Comparison of ENCODE assay signal across 23 cellular contexts in genomic region chr7:132906193-132906829, GRCh38.
A peak's percentile ranks its signal among the peaks of the same experiment; 100 is the strongest.
DNase-seq lines count a peak whose midpoint lies in the region; ATAC-seq and TF ChIP-seq lines count a peak whose summit lies in the region.
"Had no signal": no experiment of that assay in that cellular context is flagged by ENCODE, and none has a peak within 500 bp of the region (broad histone marks: within the 10 kb centered on the region; RNA-seq: fewer than 3 reads in every experiment).

No MANE protein-coding gene starts in this region.

- peaks cover 6% of the 10 kb centered on the region for H3K4me1 Mint-ChIP-seq in activated CD8-positive, alpha-beta T cell treated with anti-CD3 and anti-CD28 coated beads for 36 hours (ENCODE audit: low read depth)
- H3K4me1 Mint-ChIP-seq in mesothelial cell of epicardium = peaks cover 8% of the 10 kb centered on the region

- no peak for TF ChIP-seq CTCF in GM13976 (IDR thresholded peaks at IDR 0.05; ENCODE audit: borderline replicate concordance, control extremely low read depth, extremely low read depth, insufficient read depth, missing control alignments)
- TF ChIP-seq CTCF in MM.1S (IDR thresholded peaks at IDR 0.05; ENCODE audit: low read length) = no peak
- TF ChIP-seq CTCF in activated CD8-positive, alpha-beta T cell treated with anti-CD3 and anti-CD28 coated beads for 36 hours (IDR thresholded peaks at IDR 0.05) = no peak
- no peak for TF ChIP-seq CTCF in mesothelial cell of epicardium (IDR thresholded peaks at IDR 0.05; ENCODE audit: unreplicated experiment)

- POLR2A ChIA-PET in activated CD8-positive, alpha-beta T cell treated with anti-CD3 and anti-CD28 coated beads for 36 hours (lab: Charles Lee) = no interaction called here

- H3K9me3 ChIP-seq in MM.1S (replicated peaks; ENCODE audit: insufficient read depth, low read length) = no peaks in the 10 kb centered on the region
- H3K9me3 ChIP-seq: psoas muscle, thoracic aorta, uterus had no signal

- peaks cover 7% of the 10 kb centered on the region; the same call in 1 of the 2 replicates for H3F3A ChIP-seq in MM.1S (ENCODE audit: insufficient read depth, low read length)

- no peak overlapping the region for H2AFZ ChIP-seq in MM.1S (ENCODE audit: low read length)

- H3K9ac ChIP-seq in MM.1S (ENCODE audit: low read length) = no peak overlapping the region

- intact Hi-C loops in activated CD8-positive, alpha-beta T cell treated with anti-CD3 and anti-CD28 coated beads for 36 hours (cut with micrococcal nuclease) = no loop called here

- H3K4me1 ChIP-seq in MM.1S (ENCODE audit: low read length) = peaks cover 14% of the 10 kb centered on the region
- H3K4me1 ChIP-seq: psoas muscle, uterus had no signal

- no peak overlapping the region for H3K4me3 ChIP-seq in MM.1S (ENCODE audit: low read length)
- H3K4me3 ChIP-seq: psoas muscle, thoracic aorta, uterus had no signal

- no peak overlapping the region for H3K4me3 Mint-ChIP-seq in activated CD8-positive, alpha-beta T cell treated with anti-CD3 and anti-CD28 coated beads for 36 hours
- H3K4me3 Mint-ChIP-seq in mesothelial cell of epicardium = no peak overlapping the region
- H3K4me3 Mint-ChIP-seq: CD4-positive, CD25-positive, alpha-beta regulatory T cell; IgD-negative memory B cell had no signal

- H3K9me2 ChIP-seq in MM.1S (replicated peaks; ENCODE audit: insufficient read depth, low read length) = no peaks in the 10 kb centered on the region

- in situ Hi-C loops in GM13976 (cut with MboI; ENCODE audit: low sequenced_read_pairs, unreplicated experiment) = no loop called here

- no peaks in the 10 kb centered on the region for H3K27me3 Mint-ChIP-seq in activated CD8-positive, alpha-beta T cell treated with anti-CD3 and anti-CD28 coated beads for 36 hours
- H3K27me3 Mint-ChIP-seq in mesothelial cell of epicardium (ENCODE audit: low read depth) = no peaks in the 10 kb centered on the region
- H3K27me3 Mint-ChIP-seq: CD4-positive, CD25-positive, alpha-beta regulatory T cell; IgD-negative memory B cell had no signal

- peak overlapping the region; percentile 3; the same call in 1 of the 2 replicates for H3K27ac ChIP-seq in MM.1S (ENCODE audit: low read length)
- H3K27ac ChIP-seq: psoas muscle, thoracic aorta, uterus had no signal

- peaks cover 13% of the 10 kb centered on the region; the same call in 1 of the 2 replicates for H3K79me2 ChIP-seq in MM.1S (ENCODE audit: low read length)

- CTCF ChIA-PET in activated CD8-positive, alpha-beta T cell treated with anti-CD3 and anti-CD28 coated beads for 36 hours (lab: Charles Lee) = no interaction called here

- H3K27ac Mint-ChIP-seq in activated CD8-positive, alpha-beta T cell treated with anti-CD3 and anti-CD28 coated beads for 36 hours = no peak overlapping the region
- no peak overlapping the region for H3K27ac Mint-ChIP-seq in mesothelial cell of epicardium
- H3K27ac Mint-ChIP-seq: CD4-positive, CD25-positive, alpha-beta regulatory T cell had no signal

- H3K4me2 ChIP-seq in MM.1S (ENCODE audit: low read depth, low read length) = peak overlapping the region; percentile 37; the same call in 1 of the 2 replicates

- H3K27me3 ChIP-seq in MM.1S (replicated peaks; ENCODE audit: insufficient read depth, low read length) = no peaks in the 10 kb centered on the region
- H3K27me3 ChIP-seq: uterus had no signal

- H3K36me3 Mint-ChIP-seq in activated CD8-positive, alpha-beta T cell treated with anti-CD3 and anti-CD28 coated beads for 36 hours (ENCODE audit: low read depth) = peaks cover 41% of the 10 kb centered on the region
- H3K36me3 Mint-ChIP-seq in mesothelial cell of epicardium = peaks cover 10% of the 10 kb centered on the region

- peak; percentile 25 for DNase-seq in GM13976 (ENCODE audit: low spot score)
- peak; percentile 68 for DNase-seq in MM.1S
- peak; percentile 6 for DNase-seq in medulla oblongata (ENCODE audit: extremely low spot score)
- no peak for DNase-seq in activated CD8-positive, alpha-beta T cell treated with anti-CD3 and anti-CD28 coated beads for 36 hours
- no peak for DNase-seq in germinal center (ENCODE audit: low spot score)
- DNase-seq in mesothelial cell of epicardium (ENCODE audit: low spot score in 2 of 2, unreplicated experiment in 2 of 2) = no peak
- DNase-seq: activated CD4-positive, alpha-beta T cell treated with anti-CD3 and anti-CD28 coated beads for 1 hour; activated gamma-delta T cell; CD4-positive, CD25-positive, alpha-beta regulatory T cell; hypothalamus; mesendoderm; NCI-H1092 treated with DMSO at 0.1 percent for 48 hours; NCI-H2081; NCI-H446; psoas muscle; Right ventricle myocardium superior; stimulated activated naive CD8-positive, alpha-beta T cell treated with anti-CD3 and anti-CD28 coated beads, Interleukin-15, Interleukin-2, amounts not matched to agents 100 U/mL and 50 U/mL, for 24 hours; T-helper 2 cell; uterus had no signal

- H3K36me3 ChIP-seq in MM.1S (replicated peaks; ENCODE audit: insufficient read depth, low read length) = no peaks in the 10 kb centered on the region
- H3K36me3 ChIP-seq: thoracic aorta, uterus had no signal

- no peaks in the 10 kb centered on the region for H4K20me1 ChIP-seq in MM.1S (ENCODE audit: insufficient read depth, low read length)

- H3K9me3 Mint-ChIP-seq in activated CD8-positive, alpha-beta T cell treated with anti-CD3 and anti-CD28 coated beads for 36 hours = no peaks in the 10 kb centered on the region
- no peaks in the 10 kb centered on the region for H3K9me3 Mint-ChIP-seq in mesothelial cell of epicardium
- H3K9me3 Mint-ChIP-seq: IgD-negative memory B cell had no signal

- ATAC-seq in GM18867 (IDR thresholded peaks at IDR 0.05; ENCODE audit: unreplicated experiment) = peak; percentile 60
- ATAC-seq in activated CD8-positive, alpha-beta T cell treated with anti-CD3 and anti-CD28 coated beads for 36 hours = no peak
- ATAC-seq: left lobe of liver; psoas muscle; stimulated activated naive CD8-positive, alpha-beta T cell treated with anti-CD3 and anti-CD28 coated beads, Interleukin-15, Interleukin-2, amounts not matched to agents 100 U/mL and 50 U/mL, for 24 hours had no signal

Comparison
In these comparisons a context has a peak if more than half of its experiments do, and no peak if none do; other contexts are left out.
1. DNase-seq: peak in GM13976 (single experiment), MM.1S (single experiment) and medulla oblongata (single experiment); none in activated CD8-positive, alpha-beta T cell treated with anti-CD3 and anti-CD28 coated beads for 36 hours (single experiment), germinal center (single experiment) and mesothelial cell of epicardium (0 of 2).